Comparison of ENCODE assay signal across 20 cellular contexts in the genomic region with DNA sequence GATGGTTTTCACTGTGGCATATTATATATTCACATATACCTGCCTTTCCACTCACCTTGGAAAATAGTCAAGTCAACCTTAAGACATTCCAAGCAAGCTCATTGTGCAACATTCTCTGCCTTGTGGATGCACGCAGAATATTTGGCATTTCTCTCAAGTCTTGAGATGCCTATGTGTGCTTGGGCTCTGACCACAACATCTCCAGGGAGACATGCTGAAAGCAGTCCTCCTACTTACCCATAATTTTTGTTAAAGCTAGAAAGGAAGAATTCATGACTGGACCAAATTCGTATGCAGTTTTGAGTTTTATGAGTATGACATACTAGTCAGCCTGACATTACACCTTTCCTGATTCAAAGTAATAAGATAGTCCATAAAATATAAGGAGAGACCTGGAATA.
"Had no signal": no experiment of that assay in that cellular context is flagged by ENCODE, and none has a peak within 500 bp of the region (broad histone marks: within the 10 kb centered on the region; RNA-seq: fewer than 3 reads in every experiment).

No MANE protein-coding gene starts in this region.

- H3K4me1 Mint-ChIP-seq: activated CD8-positive, alpha-beta memory T cell treated with anti-CD3 and anti-CD28 coated beads, Interleukin-2, amount 10 ng/mL, durations not matched to agents 7 days and 5 days; activated naive CD8-positive, alpha-beta T cell treated with anti-CD3 and anti-CD28 coated beads for 36 hours; naive thymus-derived CD8-positive, alpha-beta T cell; stimulated activated memory B cell treated with anti-CD40 and anti-IgM and Interleukin-4, amounts not matched to agents 10 μg/mL and 1 μg/mL and 100 μg/mL, for 72 hours had no signal

- DNase-seq: activated CD4-positive, alpha-beta T cell treated with anti-CD3 and anti-CD28 coated beads, Interleukin-2, amount 50 U/mL, for 48 hours; activated CD4-positive, CD25-positive, alpha-beta regulatory T cell treated with anti-CD3 and anti-CD28 coated beads, Interleukin-2, amount 50 U/mL, for 72 hours; activated CD8-positive, alpha-beta memory T cell treated with anti-CD3 and anti-CD28 coated beads, Interleukin-2, amount 10 ng/mL, durations not matched to agents 7 days and 5 days; activated effector memory CD4-positive, alpha-beta T cell treated with anti-CD3 and anti-CD28 coated beads, Interleukin-2, amount 50 U/mL, for 16 hours; activated naive CD8-positive, alpha-beta T cell treated with anti-CD3 and anti-CD28 coated beads for 36 hours; activated T-cell treated with anti-CD3 and anti-CD28 coated beads, Interleukin-2, amount 50 U/mL, for 4 hours; anterior cingulate cortex; caudate nucleus; effector memory CD4-positive, alpha-beta T cell; glutamatergic neuron; left colon; mucosa of descending colon; naive thymus-derived CD8-positive, alpha-beta T cell; right cardiac atrium; spleen; stimulated activated CD4-positive, alpha-beta T cell treated with anti-CD3 and anti-CD28 coated beads, Interleukin-1b, Interleukin-23, amount 100 ng/mL, for 48 hours had no signal

- H3K27ac Mint-ChIP-seq: activated CD8-positive, alpha-beta memory T cell treated with anti-CD3 and anti-CD28 coated beads, Interleukin-2, amount 10 ng/mL, durations not matched to agents 7 days and 5 days; activated naive CD8-positive, alpha-beta T cell treated with anti-CD3 and anti-CD28 coated beads for 36 hours; naive thymus-derived CD8-positive, alpha-beta T cell; stimulated activated memory B cell treated with anti-CD40 and anti-IgM and Interleukin-4, amounts not matched to agents 10 μg/mL and 1 μg/mL and 100 μg/mL, for 72 hours; T-helper 2 cell treated with Interferon-gamma antibody and Interleukin-4, amounts not matched to agents 5 μg/mL and 100 μg/mL, for 36 hours had no signal

- ATAC-seq: activated CD8-positive, alpha-beta memory T cell treated with anti-CD3 and anti-CD28 coated beads, Interleukin-2, amount 10 ng/mL, durations not matched to agents 7 days and 5 days; activated T-cell treated with anti-CD3 and anti-CD28 coated beads, Interleukin-2, amount 50 U/mL, for 4 hours; left colon; mucosa of descending colon; naive thymus-derived CD8-positive, alpha-beta T cell; right cardiac atrium; stimulated activated memory B cell treated with anti-CD40 and anti-IgM and Interleukin-4, amounts not matched to agents 10 μg/mL and 1 μg/mL and 100 μg/mL, for 72 hours had no signal

- H3K4me3 Mint-ChIP-seq: activated CD8-positive, alpha-beta memory T cell treated with anti-CD3 and anti-CD28 coated beads, Interleukin-2, amount 10 ng/mL, durations not matched to agents 7 days and 5 days; activated naive CD8-positive, alpha-beta T cell treated with anti-CD3 and anti-CD28 coated beads for 36 hours; activated T-cell treated with anti-CD3 and anti-CD28 coated beads, Interleukin-2, amount 50 U/mL, for 4 hours; naive thymus-derived CD8-positive, alpha-beta T cell; stimulated activated memory B cell treated with anti-CD40 and anti-IgM and Interleukin-4, amounts not matched to agents 10 μg/mL and 1 μg/mL and 100 μg/mL, for 72 hours; T-helper 2 cell treated with Interferon-gamma antibody and Interleukin-4, amounts not matched to agents 5 μg/mL and 100 μg/mL, for 36 hours had no signal

- H3K27me3 ChIP-seq: spleen, tibial nerve had no signal

- H3K4me3 ChIP-seq: lung, mucosa of descending colon, spleen, tibial nerve had no signal

- H3K36me3 ChIP-seq: spleen, tibial nerve had no signal

- H3K36me3 Mint-ChIP-seq: activated CD8-positive, alpha-beta memory T cell treated with anti-CD3 and anti-CD28 coated beads, Interleukin-2, amount 10 ng/mL, durations not matched to agents 7 days and 5 days; activated naive CD8-positive, alpha-beta T cell treated with anti-CD3 and anti-CD28 coated beads for 36 hours; naive thymus-derived CD8-positive, alpha-beta T cell; stimulated activated memory B cell treated with anti-CD40 and anti-IgM and Interleukin-4, amounts not matched to agents 10 μg/mL and 1 μg/mL and 100 μg/mL, for 72 hours had no signal

- H3K27me3 Mint-ChIP-seq: activated CD8-positive, alpha-beta memory T cell treated with anti-CD3 and anti-CD28 coated beads, Interleukin-2, amount 10 ng/mL, durations not matched to agents 7 days and 5 days; activated naive CD8-positive, alpha-beta T cell treated with anti-CD3 and anti-CD28 coated beads for 36 hours; stimulated activated memory B cell treated with anti-CD40 and anti-IgM and Interleukin-4, amounts not matched to agents 10 μg/mL and 1 μg/mL and 100 μg/mL, for 72 hours had no signal

- H3K9me3 ChIP-seq: spleen, tibial nerve had no signal
